24 cellular contexts compared by ENCODE assay signal in genomic region chr3:9293066-9293465, GRCh38. TPM values are rescaled to one million over a fixed set of nuclear protein-coding genes. Genes with fewer than 3 reads are reported as not detected.
"Had no signal": no experiment of that assay in that cellular context is flagged by ENCODE, and none has a peak within 500 bp of the region (broad histone marks: within the 10 kb centered on the region; RNA-seq: fewer than 3 reads in every experiment).

No MANE protein-coding gene starts in this region.

- H3K27me3 ChIP-seq: right atrium auricular region, sigmoid colon, transverse colon had no signal

- H3K4me3 ChIP-seq: heart right ventricle, right atrium auricular region, sigmoid colon, skin epidermis, thoracic aorta, transverse colon had no signal

- H3K4me3 Mint-ChIP-seq: dendritic cell treated with granulocyte-macrophage colony-stimulating factor and Interleukin-4, amounts not matched to agents 40 ng/mL and 50 ng/mL, for 4 days; memory B cell; naive B cell; nephron progenitor cell; stimulated activated naive B cell treated with anti-CD40 and anti-IgM and Interleukin-4, amounts not matched to agents 10 μg/mL and 1 μg/mL and 100 μg/mL, for 72 hours; stimulated activated naive CD8-positive, alpha-beta T cell treated with anti-CD3 and anti-CD28 coated beads, Interleukin-15, amount 100 ng/mL, for 72 hours had no signal

- DNase-seq: cerebellar nuclear complex; erythroblast; foreskin melanocyte; heart right ventricle; hypothalamus; midbrain; naive B cell; nephron progenitor cell; sigmoid colon; stimulated activated CD4-positive, alpha-beta T cell treated with anti-CD3 and anti-CD28 coated beads, Interleukin-2, amount 100 ng/mL, for 24 hours; stimulated activated CD4-positive, alpha-beta T cell treated with anti-CD3 and anti-CD28 coated beads, Interleukin-4, amount 100 ng/mL, for 4 hours; stimulated activated naive B cell treated with anti-CD40 and anti-IgM and Interleukin-4, amounts not matched to agents 10 μg/mL and 1 μg/mL and 100 μg/mL, for 72 hours; stimulated activated naive CD8-positive, alpha-beta T cell treated with anti-CD3 and anti-CD28 coated beads, Interleukin-15, amount 100 ng/mL, for 72 hours; transverse colon had no signal

- H3K36me3 Mint-ChIP-seq: memory B cell; naive B cell; stimulated activated naive B cell treated with anti-CD40 and anti-IgM and Interleukin-4, amounts not matched to agents 10 μg/mL and 1 μg/mL and 100 μg/mL, for 72 hours had no signal

- H3K4me1 ChIP-seq: heart right ventricle, right atrium auricular region, transverse colon had no signal

- H3K4me1 Mint-ChIP-seq: memory B cell; naive B cell; nephron progenitor cell; stimulated activated naive B cell treated with anti-CD40 and anti-IgM and Interleukin-4, amounts not matched to agents 10 μg/mL and 1 μg/mL and 100 μg/mL, for 72 hours; stimulated activated naive CD8-positive, alpha-beta T cell treated with anti-CD3 and anti-CD28 coated beads, Interleukin-15, amount 100 ng/mL, for 72 hours had no signal

- H3K9me3 ChIP-seq: neutrophil, right atrium auricular region, sigmoid colon, thoracic aorta, transverse colon had no signal

- H3K27ac ChIP-seq: heart right ventricle, neutrophil, right atrium auricular region, sigmoid colon, thoracic aorta, transverse colon had no signal

- ATAC-seq: heart right ventricle; left lobe of liver; stimulated activated naive B cell treated with anti-CD40 and anti-IgM and Interleukin-4, amounts not matched to agents 10 μg/mL and 1 μg/mL and 100 μg/mL, for 72 hours; stimulated activated naive CD8-positive, alpha-beta T cell treated with anti-CD3 and anti-CD28 coated beads, Interleukin-15, amount 100 ng/mL, for 72 hours had no signal

- H3K27me3 Mint-ChIP-seq: stimulated activated naive CD8-positive, alpha-beta T cell treated with anti-CD3 and anti-CD28 coated beads, Interleukin-15, amount 100 ng/mL, for 72 hours had no signal

- H3K9me3 Mint-ChIP-seq: dendritic cell treated with granulocyte-macrophage colony-stimulating factor and Interleukin-4, amounts not matched to agents 40 ng/mL and 50 ng/mL, for 4 days; stimulated activated naive CD8-positive, alpha-beta T cell treated with anti-CD3 and anti-CD28 coated beads, Interleukin-15, amount 100 ng/mL, for 72 hours had no signal

- H3K36me3 ChIP-seq: heart right ventricle, neutrophil, right atrium auricular region, sigmoid colon, thoracic aorta, transverse colon had no signal

- FAIRE-seq: colon, endothelial cell of umbilical vein, islet of Langerhans had no signal

- H3K27ac Mint-ChIP-seq: dendritic cell treated with granulocyte-macrophage colony-stimulating factor and Interleukin-4, amounts not matched to agents 40 ng/mL and 50 ng/mL, for 4 days; memory B cell; nephron progenitor cell; stimulated activated naive B cell treated with anti-CD40 and anti-IgM and Interleukin-4, amounts not matched to agents 10 μg/mL and 1 μg/mL and 100 μg/mL, for 72 hours; stimulated activated naive CD8-positive, alpha-beta T cell treated with anti-CD3 and anti-CD28 coated beads, Interleukin-15, amount 100 ng/mL, for 72 hours had no signal

RNA-seq across cellular contexts. Expression of gene SRGAP3, which starts 43.6 kb away (rescaled TPM):
- total RNA-seq: endothelial cell of umbilical vein had no signal
